In the genomic region with DNA sequence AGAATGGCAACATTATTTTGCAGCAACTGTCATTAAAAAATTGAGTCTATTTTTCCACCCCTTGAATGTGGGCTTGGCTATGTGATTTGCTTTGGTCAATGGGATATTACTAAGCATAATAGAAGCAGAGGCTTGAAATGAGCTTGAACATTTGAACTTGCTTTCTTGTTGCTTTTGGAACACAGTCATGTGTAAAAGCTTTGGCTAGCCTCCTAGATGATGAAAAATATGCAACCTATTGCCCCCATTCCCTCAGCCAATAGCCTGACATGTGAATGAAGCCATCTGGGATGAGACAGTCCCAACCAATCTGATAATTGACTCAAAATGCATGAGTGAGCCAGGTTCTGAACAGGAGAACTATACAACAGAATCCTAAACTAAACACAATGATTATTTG, we compare ENCODE assay signal across 14 cellular contexts.
A peak's percentile ranks its signal among the peaks of the same experiment; 100 is the strongest.
DNase-seq lines count a peak whose midpoint lies in the region; ATAC-seq, FAIRE-seq and TF ChIP-seq lines count a peak whose summit lies in the region.
"Had no signal": no experiment of that assay in that cellular context is flagged by ENCODE, and none has a peak within 500 bp of the region (broad histone marks: within the 10 kb centered on the region; RNA-seq: fewer than 3 reads in every experiment).

No MANE protein-coding gene starts in this region.

- in situ Hi-C loops in brain microvascular endothelial cell (cut with HindIII; ENCODE audit: low pct_ligation_motif_present, low sequenced_read_pairs), result no loop called here

- ATAC-seq in left ventricle myocardium superior (peak; percentile 99), sciatic nerve (peak; percentile 98), GM18858 (IDR thresholded peaks at IDR 0.05; ENCODE audit: unreplicated experiment) (no peak)
- no peak for ATAC-seq in activated T-cell treated with anti-CD3 and anti-CD28 coated beads, Interleukin-2, amount 50 U/mL, for 72 hours (replicated peaks in 1 of 2)
- ATAC-seq: naive thymus-derived CD8-positive, alpha-beta T cell had no signal

- no peaks in the 10 kb centered on the region for H3K36me3 Mint-ChIP-seq in activated T-cell treated with anti-CD3 and anti-CD28 coated beads, Interleukin-2, amount 50 U/mL, for 72 hours (ENCODE audit: insufficient read depth in 2 of 2)
- no peaks in the 10 kb centered on the region for H3K36me3 Mint-ChIP-seq in activated CD4-positive, alpha-beta memory T cell treated with anti-CD3 and anti-CD28 coated beads for 36 hours

- TF ChIP-seq POLR2A in H54 (IDR thresholded peaks at IDR 0.05; ENCODE audit: low read depth, low read length), result no peak

- peaks cover 5% of the 10 kb centered on the region for H3K27me3 Mint-ChIP-seq in activated T-cell treated with anti-CD3 and anti-CD28 coated beads, Interleukin-2, amount 50 U/mL, for 72 hours (ENCODE audit: low read depth)
- H3K27me3 Mint-ChIP-seq in activated CD4-positive, alpha-beta memory T cell treated with anti-CD3 and anti-CD28 coated beads for 36 hours, result no peaks in the 10 kb centered on the region

- CTCF ChIA-PET in activated CD4-positive, alpha-beta memory T cell treated with anti-CD3 and anti-CD28 coated beads for 36 hours (lab: Charles Lee), result no interaction called here

- H3K36me3 ChIP-seq in brain microvascular endothelial cell (replicated peaks), result no peaks in the 10 kb centered on the region

- TF ChIP-seq CTCF in brain microvascular endothelial cell (IDR thresholded peaks at IDR 0.05; ENCODE audit: low read depth, low read length, missing control alignments), result no peak
- no peak for TF ChIP-seq CTCF in GM20000 (IDR thresholded peaks at IDR 0.05; ENCODE audit: extremely low read depth, missing control alignments)

- H3K4me1 Mint-ChIP-seq in activated T-cell treated with anti-CD3 and anti-CD28 coated beads, Interleukin-2, amount 50 U/mL, for 72 hours (ENCODE audit: low read depth), result no peaks in the 10 kb centered on the region
- no peaks in the 10 kb centered on the region for H3K4me1 Mint-ChIP-seq in activated CD4-positive, alpha-beta memory T cell treated with anti-CD3 and anti-CD28 coated beads for 36 hours (ENCODE audit: low read depth)
- H3K4me1 Mint-ChIP-seq: naive thymus-derived CD8-positive, alpha-beta T cell had no signal

- H3K4me3 ChIP-seq in brain microvascular endothelial cell (ENCODE audit: low read depth, low read length), result no peak overlapping the region

- no peaks in the 10 kb centered on the region for H3K9me3 Mint-ChIP-seq in activated T-cell treated with anti-CD3 and anti-CD28 coated beads, Interleukin-2, amount 50 U/mL, for 72 hours
- no peaks in the 10 kb centered on the region for H3K9me3 Mint-ChIP-seq in activated CD4-positive, alpha-beta memory T cell treated with anti-CD3 and anti-CD28 coated beads for 36 hours

- no peaks in the 10 kb centered on the region for H3K27me3 ChIP-seq in brain microvascular endothelial cell (replicated peaks)

- POLR2A ChIA-PET in activated CD4-positive, alpha-beta memory T cell treated with anti-CD3 and anti-CD28 coated beads for 36 hours (lab: Charles Lee), result no interaction called here

- FAIRE-seq in H54 (lab: Jason Lieb, UNC), result peak; percentile 57

- H3K27ac ChIP-seq in brain microvascular endothelial cell, result peak overlapping the region; percentile 77

- H3K4me3 Mint-ChIP-seq in activated T-cell treated with anti-CD3 and anti-CD28 coated beads, Interleukin-2, amount 50 U/mL, for 72 hours, result no peak overlapping the region
- no peak overlapping the region for H3K4me3 Mint-ChIP-seq in activated CD4-positive, alpha-beta memory T cell treated with anti-CD3 and anti-CD28 coated beads for 36 hours
- H3K4me3 Mint-ChIP-seq: naive thymus-derived CD8-positive, alpha-beta T cell had no signal

- no peak for DNase-seq in H54 (ENCODE audit: insufficient read length, low spot score)
- peak; percentile 94 for DNase-seq in brain microvascular endothelial cell
- no peak for DNase-seq in left ventricle myocardium superior
- DNase-seq in sciatic nerve (ENCODE audit: low spot score), result no peak
- DNase-seq in activated T-cell treated with anti-CD3 and anti-CD28 coated beads, Interleukin-2, amount 50 U/mL, for 72 hours, result no peak
- no peak for DNase-seq in activated CD4-positive, alpha-beta memory T cell treated with anti-CD3 and anti-CD28 coated beads for 36 hours
- DNase-seq in GM20000 (ENCODE audit: low spot score), result no peak
- DNase-seq: activated effector memory CD4-positive, alpha-beta T cell treated with anti-CD3 and anti-CD28 coated beads, Interleukin-2, amount 50 U/mL, for 16 hours; cortex of kidney; naive thymus-derived CD8-positive, alpha-beta T cell; NCI-H1092 treated with DMSO at 0.1 percent for 48 hours; NK-92 treated with Interleukin-12 subunit alpha and Interleukin-12 subunit beta, amount 100 ng/mL, for 24 hours; stimulated activated naive CD4-positive, alpha-beta T cell had no signal

- intact Hi-C loops in left ventricle myocardium superior (cut with micrococcal nuclease), result no loop called here
- intact Hi-C loops in sciatic nerve (cut with DNase I), result no loop called here
- intact Hi-C loops in activated CD4-positive, alpha-beta memory T cell treated with anti-CD3 and anti-CD28 coated beads for 36 hours (cut with micrococcal nuclease), result no loop called here

- no peak overlapping the region for H3K27ac Mint-ChIP-seq in activated T-cell treated with anti-CD3 and anti-CD28 coated beads, Interleukin-2, amount 50 U/mL, for 72 hours
- H3K27ac Mint-ChIP-seq in activated CD4-positive, alpha-beta memory T cell treated with anti-CD3 and anti-CD28 coated beads for 36 hours, result no peak overlapping the region
- H3K27ac Mint-ChIP-seq: naive thymus-derived CD8-positive, alpha-beta T cell had no signal

Comparison
In these comparisons a context has a peak if more than half of its experiments do, and no peak if none do; other contexts are left out.
1. ATAC-seq: peak in left ventricle myocardium superior (single experiment) and sciatic nerve (single experiment); none in activated T-cell treated with anti-CD3 and anti-CD28 coated beads, Interleukin-2, amount 50 U/mL, for 72 hours (0 of 2) and GM18858 (single experiment).